16 cellular contexts compared by ENCODE assay signal in genomic region chr11:27013741-27014415, GRCh38. TPM values are rescaled to one million over a fixed set of nuclear protein-coding genes. Genes with fewer than 3 reads are reported as not detected.
DNase-seq lines count a peak whose midpoint lies in the region; ATAC-seq and TF ChIP-seq lines count a peak whose summit lies in the region.
"Had no signal": no experiment of that assay in that cellular context is flagged by ENCODE, and none has a peak within 500 bp of the region (broad histone marks: within the 10 kb centered on the region; RNA-seq: fewer than 3 reads in every experiment).

No MANE protein-coding gene starts in this region.

- no peaks in the 10 kb centered on the region for H3K27me3 Mint-ChIP-seq in neural crest cell (ENCODE audit: low read depth)
- H3K27me3 Mint-ChIP-seq: T-cell had no signal

- intact Hi-C loops in right cardiac atrium (cut with DNase I), result no loop called here

- TF ChIP-seq CTCF in right atrium auricular region (IDR thresholded peaks at IDR 0.05) (no peak), neural crest cell (conservative IDR thresholded peaks at IDR 0.05) (no peak)

- H3K27ac ChIP-seq in right cardiac atrium (ENCODE audit: low read length), result no peak overlapping the region
- no peak overlapping the region for H3K27ac ChIP-seq in right atrium auricular region
- H3K27ac ChIP-seq: testis had no signal

- H3K4me3 ChIP-seq in right cardiac atrium (ENCODE audit: low read length) (no peak overlapping the region), right atrium auricular region (no peak overlapping the region)
- H3K4me3 ChIP-seq: testis had no signal

- 41% methylated on average over 6 of the region's 6 CpGs for WGBS in right cardiac atrium

- peak overlapping the region; percentile 30 for H3K27ac Mint-ChIP-seq in neural crest cell (ENCODE audit: unreplicated experiment)
- H3K27ac Mint-ChIP-seq: T-cell had no signal

- H3K36me3 ChIP-seq in right atrium auricular region, result no peaks in the 10 kb centered on the region

- DNase-seq in right cardiac atrium, result no peak
- no peak for DNase-seq in right atrium auricular region (ENCODE audit: low spot score)
- no peak for DNase-seq in neural crest cell (ENCODE audit: low read depth, low spot score)
- no peak for DNase-seq in NCI-H2107 treated with DMSO at 0.1 percent for 48 hours (lab: John Stamatoyannopoulos, UW; ENCODE audit: unreplicated experiment)
- DNase-seq in NCI-H1048 (lab: John Stamatoyannopoulos, UW), result no peak
- no peak for DNase-seq in DMS53 treated with DMSO at 0.1 percent for 48 hours (lab: John Stamatoyannopoulos, UW; ENCODE audit: unreplicated experiment)
- DNase-seq: ACHN; MM.1S; PC-3; stimulated activated CD4-positive, alpha-beta T cell treated with anti-CD3 and anti-CD28 coated beads, Interleukin-12 subunit alpha, Interleukin-12 subunit beta, amount 100 ng/mL, for 4 hours; T-cell; testis had no signal

- no peak overlapping the region for H3K4me3 Mint-ChIP-seq in neural crest cell
- H3K4me3 Mint-ChIP-seq: T-cell had no signal

- H3K4me1 Mint-ChIP-seq in neural crest cell, result peaks cover 37% of the 10 kb centered on the region
- H3K4me1 Mint-ChIP-seq: T-cell had no signal

- H3K36me3 Mint-ChIP-seq in neural crest cell (ENCODE audit: low read depth), result no peaks in the 10 kb centered on the region
- H3K36me3 Mint-ChIP-seq: T-cell had no signal

- no peaks in the 10 kb centered on the region for H3K9me3 Mint-ChIP-seq in neural crest cell

- no peaks in the 10 kb centered on the region for H3K9me3 ChIP-seq in right cardiac atrium (ENCODE audit: control insufficient read depth, low read length)
- no peaks in the 10 kb centered on the region for H3K9me3 ChIP-seq in right atrium auricular region
- H3K9me3 ChIP-seq: testis had no signal

- H3K4me1 ChIP-seq in right cardiac atrium (ENCODE audit: control insufficient read depth, insufficient read depth, low read length), result no peaks in the 10 kb centered on the region
- H3K4me1 ChIP-seq in right atrium auricular region, result peaks cover 0 to 18% of the 10 kb centered on the region in 2 donors

- no peaks in the 10 kb centered on the region for H3K27me3 ChIP-seq in right cardiac atrium (ENCODE audit: control insufficient read depth, insufficient read depth)
- H3K27me3 ChIP-seq in right atrium auricular region, result no peaks in the 10 kb centered on the region
- H3K27me3 ChIP-seq: testis had no signal

- ATAC-seq in right cardiac atrium, result peak; percentile 48 to 80
- ATAC-seq in esophagus mucosa, result peak; percentile 66
- no peak for ATAC-seq in GM18870 (IDR thresholded peaks at IDR 0.05; ENCODE audit: unreplicated experiment)
- ATAC-seq: HCT116, PC-3, T-cell had no signal

RNA-seq across cellular contexts. Expression of gene FIBIN, which starts 20.0 kb away (rescaled TPM):
- total RNA-seq in right cardiac atrium, result 10 to 100 TPM in 2 of 4 donors, 1 to 10 TPM in 2; 7.3 to 19.8 (median 10.4) TPM
- polyA plus RNA-seq in right cardiac atrium, result 15.2 TPM
- total RNA-seq in right atrium auricular region, result 10 to 100 TPM; 13.9 to 25.5 TPM
- total RNA-seq in esophagus mucosa, result 1.2 TPM
- 0.30 and 0.44 TPM in 2 replicates for total RNA-seq in neural crest cell
- total RNA-seq: PC-3, T-cell had no signal
- polyA plus RNA-seq: neural cell had no signal

RNA-seq across cellular contexts. Expression of gene BBOX1, which starts 26.7 kb away (rescaled TPM):
- total RNA-seq in right cardiac atrium, result not detected
- polyA plus RNA-seq in right cardiac atrium, result 0.16 TPM
- not detected for total RNA-seq in right atrium auricular region
- total RNA-seq in esophagus mucosa, result 13.7 TPM
- not detected in 2 replicates for total RNA-seq in neural crest cell
- total RNA-seq: PC-3, T-cell had no signal
- polyA plus RNA-seq: neural cell had no signal

Comparison
In these comparisons a context has a peak if more than half of its experiments do, and no peak if none do; other contexts are left out.
1. RNA of gene BBOX1, which starts 26.7 kb away (total RNA-seq): 13.7 TPM in esophagus mucosa (single experiment); not detected in right atrium auricular region, not detected in right cardiac atrium and not detected in neural crest cell; every median in the first group is over 10 times any median in the second.